In genomic region chr6:165204807-165205545, GRCh38 we compare ENCODE assay signal across 22 cellular contexts.
"Had no signal": no experiment of that assay in that cellular context is flagged by ENCODE, and none has a peak within 500 bp of the region (broad histone marks: within the 10 kb centered on the region; RNA-seq: fewer than 3 reads in every experiment).

No MANE protein-coding gene starts in this region.

- H3K36me3 ChIP-seq: cardiac muscle cell, neutrophil, ovary, right lobe of liver, tibial artery had no signal

- H3K27ac ChIP-seq: cardiac muscle cell, foreskin keratinocyte, hepatocyte, neutrophil, ovary, psoas muscle, right lobe of liver, skin epidermis, tibial artery had no signal

- H3K4me2 ChIP-seq: hepatocyte had no signal

- H2AFZ ChIP-seq: hepatocyte had no signal

- H3K9me3 ChIP-seq: neutrophil, ovary, psoas muscle, right lobe of liver, tibial artery had no signal

- H3K4me1 ChIP-seq: foreskin keratinocyte, psoas muscle, right lobe of liver, tibial artery had no signal

- H3K27me3 ChIP-seq: cardiac muscle cell, foreskin keratinocyte, hepatocyte, neutrophil, ovary, right lobe of liver, tibial artery had no signal

- H3K4me3 ChIP-seq: cardiac muscle cell, hepatocyte, lung, ovary, psoas muscle, right lobe of liver, skin epidermis, tibial artery had no signal

- DNase-seq: activated CD4-positive, alpha-beta memory T cell treated with anti-CD3 and anti-CD28 coated beads for 36 hours; activated CD4-positive, alpha-beta T cell treated with anti-CD3 and anti-CD28 coated beads for 48 hours; activated effector memory CD4-positive, alpha-beta T cell treated with anti-CD3 and anti-CD28 coated beads, Interleukin-2, amount 50 U/mL, for 16 hours; activated naive CD4-positive, alpha-beta T cell treated with anti-CD3 and anti-CD28 coated beads, Interleukin-2, amount 50 U/mL, for 16 hours; activated naive CD8-positive, alpha-beta T cell treated with anti-CD3 and anti-CD28 coated beads, Interleukin-2, amount 50 U/mL, for 24 hours; foreskin keratinocyte; glutamatergic neuron; immature natural killer cell; naive thymus-derived CD4-positive, alpha-beta T cell; ovary; psoas muscle; right lobe of liver; stimulated activated CD4-positive, alpha-beta T cell treated with anti-CD3 and anti-CD28 coated beads, Interleukin-1b, Interleukin-23, amount 100 ng/mL, for 48 hours; stimulated activated naive CD8-positive, alpha-beta T cell treated with anti-CD3 and anti-CD28 coated beads, Interleukin-15, amount 100 ng/mL, for 72 hours; tibial artery had no signal

- ATAC-seq: activated naive CD8-positive, alpha-beta T cell treated with anti-CD3 and anti-CD28 coated beads, Interleukin-2, amount 50 U/mL, for 24 hours; foreskin keratinocyte; left lobe of liver; naive thymus-derived CD4-positive, alpha-beta T cell; psoas muscle; right lobe of liver; stimulated activated effector memory CD8-positive, alpha-beta T cell treated with anti-CD3 and anti-CD28 coated beads, Interleukin-12 subunit alpha, Interleukin-12 subunit beta, amount 100 ng/mL, for 72 hours; stimulated activated naive CD8-positive, alpha-beta T cell treated with anti-CD3 and anti-CD28 coated beads, Interleukin-15, amount 100 ng/mL, for 72 hours had no signal

- H3K79me2 ChIP-seq: hepatocyte had no signal
